In the genomic region with DNA sequence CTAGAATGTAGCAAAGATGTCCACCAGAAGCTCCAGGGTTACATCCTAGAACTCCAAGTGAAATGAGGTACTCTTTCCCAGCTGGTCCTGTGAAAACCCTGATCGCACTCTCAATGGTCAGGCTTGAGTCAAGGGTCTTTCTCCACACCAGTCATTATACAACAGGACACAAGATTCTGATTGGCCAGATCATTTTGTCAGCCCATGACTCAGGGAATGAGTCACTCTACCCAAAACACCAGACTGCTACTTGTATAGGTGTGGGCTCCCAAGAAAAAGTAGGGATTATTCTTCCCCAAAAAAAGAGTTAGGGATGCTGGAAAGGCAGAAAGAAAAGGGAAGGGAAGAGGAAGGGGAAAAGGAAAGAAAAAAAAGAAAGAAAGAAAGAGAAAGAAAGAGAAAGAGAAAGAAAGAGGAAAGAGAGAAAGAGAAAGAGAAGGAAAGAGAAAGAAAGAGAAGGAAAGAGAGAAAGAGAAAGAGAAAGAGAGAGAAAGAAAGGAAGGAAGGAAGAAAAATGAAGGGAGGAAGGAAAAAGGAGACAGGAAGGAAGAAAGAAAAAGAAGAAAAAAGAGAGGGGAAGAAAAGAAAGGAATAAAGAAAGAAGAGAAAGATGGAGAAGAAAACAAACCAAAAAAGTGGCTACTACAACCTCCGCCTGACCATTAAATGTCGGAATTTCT, we compare ENCODE assay signal across 1 cellular context.
TF ChIP-seq lines count a peak whose summit lies in the region.

No MANE protein-coding gene starts in this region.

TF ChIP-seq in HepG2, 621 proteins besides CTCF, POLR2A, EP300 and RAD21:
- no peak for TF ChIP-seq BORCS8-MEF2B (CRISPR knock-in tag; IDR thresholded peaks at IDR 0.05)
- 0 out of 2 replicates have a peak, but pooled peaks have one; percentile 24 for TF ChIP-seq RAD51 (IDR thresholded peaks at IDR 0.05; ENCODE audit: borderline replicate concordance)
- 0 out of 2 replicates have a peak, but pooled peaks have one; percentile 60 for TF ChIP-seq ATM (IDR thresholded peaks at IDR 0.05; ENCODE audit: borderline replicate concordance)
- 0 out of 2 replicates have a peak, but pooled peaks have one; percentile 31 for TF ChIP-seq NONO (IDR thresholded peaks at IDR 0.05)
- no peak for TF ChIP-seq NONO (CRISPR knock-in tag; conservative IDR thresholded peaks at IDR 0.05)
- no peak for TF ChIP-seq ZNF326 (CRISPR knock-in tag; IDR thresholded peaks at IDR 0.05; ENCODE audit: borderline replicate concordance)
- 0 out of 2 replicates have a peak, but pooled peaks have one; percentile 9 for TF ChIP-seq NFRKB (IDR thresholded peaks at IDR 0.05)
- TF ChIP-seq PHB2 (IDR thresholded peaks at IDR 0.05; ENCODE audit: partially characterized antibody), result peak; percentile 15
- TF ChIP-seq ZNF350 (CRISPR knock-in tag; IDR thresholded peaks at IDR 0.05; ENCODE audit: borderline replicate concordance, low read depth), result no peak
- TF ChIP-seq, protein P1, sequence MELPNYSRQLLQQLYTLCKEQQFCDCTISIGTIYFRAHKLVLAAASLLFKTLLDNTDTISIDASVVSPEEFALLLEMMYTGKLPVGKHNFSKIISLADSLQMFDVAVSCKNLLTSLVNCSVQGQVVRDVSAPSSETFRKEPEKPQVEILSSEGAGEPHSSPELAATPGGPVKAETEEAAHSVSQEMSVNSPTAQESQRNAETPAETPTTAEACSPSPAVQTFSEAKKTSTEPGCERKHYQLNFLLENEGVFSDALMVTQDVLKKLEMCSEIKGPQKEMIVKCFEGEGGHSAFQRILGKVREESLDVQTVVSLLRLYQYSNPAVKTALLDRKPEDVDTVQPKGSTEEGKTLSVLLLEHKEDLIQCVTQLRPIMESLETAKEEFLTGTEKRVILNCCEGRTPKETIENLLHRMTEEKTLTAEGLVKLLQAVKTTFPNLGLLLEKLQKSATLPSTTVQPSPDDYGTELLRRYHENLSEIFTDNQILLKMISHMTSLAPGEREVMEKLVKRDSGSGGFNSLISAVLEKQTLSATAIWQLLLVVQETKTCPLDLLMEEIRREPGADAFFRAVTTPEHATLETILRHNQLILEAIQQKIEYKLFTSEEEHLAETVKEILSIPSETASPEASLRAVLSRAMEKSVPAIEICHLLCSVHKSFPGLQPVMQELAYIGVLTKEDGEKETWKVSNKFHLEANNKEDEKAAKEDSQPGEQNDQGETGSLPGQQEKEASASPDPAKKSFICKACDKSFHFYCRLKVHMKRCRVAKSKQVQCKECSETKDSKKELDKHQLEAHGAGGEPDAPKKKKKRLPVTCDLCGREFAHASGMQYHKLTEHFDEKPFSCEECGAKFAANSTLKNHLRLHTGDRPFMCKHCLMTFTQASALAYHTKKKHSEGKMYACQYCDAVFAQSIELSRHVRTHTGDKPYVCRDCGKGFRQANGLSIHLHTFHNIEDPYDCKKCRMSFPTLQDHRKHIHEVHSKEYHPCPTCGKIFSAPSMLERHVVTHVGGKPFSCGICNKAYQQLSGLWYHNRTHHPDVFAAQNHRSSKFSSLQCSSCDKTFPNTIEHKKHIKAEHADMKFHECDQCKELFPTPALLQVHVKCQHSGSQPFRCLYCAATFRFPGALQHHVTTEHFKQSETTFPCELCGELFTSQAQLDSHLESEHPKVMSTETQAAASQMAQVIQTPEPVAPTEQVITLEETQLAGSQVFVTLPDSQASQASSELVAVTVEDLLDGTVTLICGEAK (IDR thresholded peaks at IDR 0.05), result 0 out of 2 replicates have a peak, but pooled peaks have one; percentile 11
- TF ChIP-seq, protein P1 (CRISPR knock-in tag; IDR thresholded peaks at IDR 0.05), result no peak
- no peak for TF ChIP-seq ZNF143 (CRISPR knock-in tag; IDR thresholded peaks at IDR 0.05)
